9 cellular contexts compared by ENCODE assay signal in genomic region chr2:195580156-195580555, GRCh38.
DNase-seq lines count a peak whose midpoint lies in the region; ATAC-seq and TF ChIP-seq lines count a peak whose summit lies in the region.
"Had no signal": no experiment of that assay in that cellular context is flagged by ENCODE, and none has a peak within 500 bp of the region (broad histone marks: within the 10 kb centered on the region; RNA-seq: fewer than 3 reads in every experiment).

No MANE protein-coding gene starts in this region.

- WGBS in mammary epithelial cell (ENCODE audit: low coverage, missing lambda C conversion rate): 96% methylated on average over 2 of the region's 2 CpGs
- 26 to 36% methylated on average over 2 of the region's 2 CpGs for WGBS in sigmoid colon, 2 donors

- H4K20me1 ChIP-seq in mammary epithelial cell (ENCODE audit: insufficient read depth, low read length): no peaks in the 10 kb centered on the region

- H3K4me1 Mint-ChIP-seq in activated T-helper 17 cell treated with anti-CD3 and anti-CD28 coated beads, Interleukin-2, amount 50 U/mL, for 72 hours: peaks cover 19% of the 10 kb centered on the region

- no peak for TF ChIP-seq POLR2A in breast epithelium (IDR thresholded peaks at IDR 0.05)
- TF ChIP-seq POLR2A in sigmoid colon (IDR thresholded peaks at IDR 0.05): no peak

- peak overlapping the region; percentile 83 for H3K27ac Mint-ChIP-seq in activated T-helper 17 cell treated with anti-CD3 and anti-CD28 coated beads, Interleukin-2, amount 50 U/mL, for 72 hours

- H3K36me3 ChIP-seq in mammary epithelial cell (ENCODE audit: insufficient read depth, low read length) (no peaks in the 10 kb centered on the region), breast epithelium (no peaks in the 10 kb centered on the region), sigmoid colon (no peaks in the 10 kb centered on the region)

- no peak overlapping the region for H3K4me2 ChIP-seq in mammary epithelial cell (ENCODE audit: insufficient read depth, low read depth, low read length)

- in situ Hi-C loops in mammary epithelial cell (cut with MboI; ENCODE audit: low sequenced_read_pairs in 2 of 2): no loop called here

- CTCF ChIA-PET in mammary epithelial cell (lab: Charles Lee; ENCODE audit: low non-redundant PET): interaction anchor here (0.6 kb wide), 1 partner anchor 32 kb away, joined by 3 read pairs; no protein-coding TSS in a partner anchor

- no peaks in the 10 kb centered on the region for H3K36me3 Mint-ChIP-seq in activated T-helper 17 cell treated with anti-CD3 and anti-CD28 coated beads, Interleukin-2, amount 50 U/mL, for 72 hours (ENCODE audit: low read depth)

- dilution Hi-C loops in mammary epithelial cell (cut with HindIII; ENCODE audit: low sequenced_read_pairs): no loop called here

- H3K4me3 ChIP-seq in mammary epithelial cell (replicated peaks in 1 of 3; ENCODE audit: insufficient read depth in 1 of 3, low read depth in 2 of 3, low read length in 3 of 3) (no peak overlapping the region), breast epithelium (no peak overlapping the region), sigmoid colon (no peak overlapping the region)

- H3K4me1 ChIP-seq in mammary epithelial cell (ENCODE audit: insufficient read depth, low read length): peaks cover 4% of the 10 kb centered on the region
- no peaks in the 10 kb centered on the region for H3K4me1 ChIP-seq in breast epithelium
- H3K4me1 ChIP-seq in sigmoid colon: peaks cover 0 to 7% (median 0%) of the 10 kb centered on the region in 4 donors

- TF ChIP-seq EP300 in sigmoid colon (IDR thresholded peaks at IDR 0.05): no peak

- no peak overlapping the region for H3K9ac ChIP-seq in mammary epithelial cell (ENCODE audit: insufficient read depth, low read length)

- H3K79me2 ChIP-seq in mammary epithelial cell (ENCODE audit: insufficient read depth, low read length): no peaks in the 10 kb centered on the region

- peaks cover 6% of the 10 kb centered on the region for H3K9me3 Mint-ChIP-seq in activated T-helper 17 cell treated with anti-CD3 and anti-CD28 coated beads, Interleukin-2, amount 50 U/mL, for 72 hours

- H2AFZ ChIP-seq in mammary epithelial cell (ENCODE audit: low read depth, low read length): peak overlapping the region; percentile 29

- intact Hi-C loops in mammary epithelial cell (cut with micrococcal nuclease) (no loop called here), breast epithelium (cut with DNase I; ENCODE audit: low total_unique reads) (no loop called here), sigmoid colon (cut with DNase I) (no loop called here)

- TF ChIP-seq CTCF in mammary epithelial cell (conservative IDR thresholded peaks at IDR 0.05 in 1 of 2, IDR thresholded peaks at IDR 0.05 in 1 of 2; ENCODE audit: extremely low read depth in 1 of 2, insufficient read depth in 1 of 2, low read depth in 1 of 2, low read length in 2 of 2) (no peak), breast epithelium (IDR thresholded peaks at IDR 0.05) (no peak), sigmoid colon (IDR thresholded peaks at IDR 0.05) (no peak)

- H3K9me3 ChIP-seq in mammary epithelial cell (replicated peaks; ENCODE audit: insufficient read depth, low read length): no peaks in the 10 kb centered on the region
- no peaks in the 10 kb centered on the region for H3K9me3 ChIP-seq in breast epithelium
- no peaks in the 10 kb centered on the region for H3K9me3 ChIP-seq in sigmoid colon

- H3K27me3 Mint-ChIP-seq in activated T-helper 17 cell treated with anti-CD3 and anti-CD28 coated beads, Interleukin-2, amount 50 U/mL, for 72 hours: no peaks in the 10 kb centered on the region

- H3K4me3 Mint-ChIP-seq in activated T-helper 17 cell treated with anti-CD3 and anti-CD28 coated beads, Interleukin-2, amount 50 U/mL, for 72 hours: peak overlapping the region; percentile 40

- peak overlapping the region; percentile 14 for H3K27ac ChIP-seq in mammary epithelial cell (ENCODE audit: insufficient read depth, low read depth, low read length)
- H3K27ac ChIP-seq in breast epithelium: no peak overlapping the region
- no peak overlapping the region for H3K27ac ChIP-seq in sigmoid colon

- BruUV-seq in mammary epithelial cell (replicated peaks; lab: Mats Ljungman, UMichigan): no TSS peak

- peak; percentile 62 for ATAC-seq in HG03442 (IDR thresholded peaks at IDR 0.05; ENCODE audit: unreplicated experiment)
- no peak for ATAC-seq in activated T-helper 17 cell treated with anti-CD3 and anti-CD28 coated beads, Interleukin-2, amount 50 U/mL, for 72 hours (replicated peaks)

- H3K27me3 ChIP-seq in mammary epithelial cell (ENCODE audit: insufficient read depth, low read length): no peaks in the 10 kb centered on the region
- H3K27me3 ChIP-seq in breast epithelium: no peaks in the 10 kb centered on the region
- no peaks in the 10 kb centered on the region for H3K27me3 ChIP-seq in sigmoid colon

- peak; percentile 28 for DNase-seq in mammary epithelial cell
- no peak for DNase-seq in breast epithelium (ENCODE audit: low spot score in 2 of 2)
- DNase-seq in NCI-H2081 (lab: John Stamatoyannopoulos, UW): no peak
- DNase-seq in sigmoid colon: no peak
- no peak for DNase-seq in NCI-H1694 (lab: John Stamatoyannopoulos, UW)
- DNase-seq in hypothalamus (lab: John Stamatoyannopoulos, UW): no peak
- DNase-seq: NCI-H2171 had no signal
